In the genomic region with DNA sequence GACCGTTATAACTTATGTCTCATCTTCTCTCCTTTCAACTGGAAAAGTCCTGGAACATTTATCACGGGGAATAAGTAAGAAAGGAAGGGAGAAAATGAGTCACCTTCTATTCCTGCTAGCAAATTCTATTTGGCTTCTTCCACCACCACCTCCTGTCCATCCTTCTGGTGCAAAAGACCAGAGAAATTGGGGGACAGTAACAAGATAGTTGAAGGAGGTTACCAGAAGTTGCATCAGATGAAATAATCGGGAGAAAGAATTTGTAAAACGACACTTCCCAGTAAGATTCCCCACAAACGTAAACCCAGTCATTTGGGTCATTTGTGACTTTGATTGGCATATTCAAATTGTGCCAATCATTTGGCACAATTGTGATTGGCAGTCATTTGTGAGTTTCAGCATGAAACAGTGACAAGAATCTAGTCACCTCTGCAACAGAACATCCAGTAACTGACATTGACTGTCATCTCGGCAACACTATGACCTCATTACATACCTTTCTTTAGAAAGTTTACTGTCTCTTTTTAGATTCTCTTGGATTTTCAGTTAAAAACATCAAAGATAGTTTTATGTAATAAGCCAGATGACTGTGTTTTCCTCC, we compare ENCODE assay signal across 1 cellular context.
TF ChIP-seq lines count a peak whose summit lies in the region.

No MANE protein-coding gene starts in this region.

TF ChIP-seq in K562, 482 proteins besides CTCF, POLR2A, EP300 and RAD21 (continued from another document and continues in another):
- TF ChIP-seq MLX (CRISPR knock-in tag; conservative IDR thresholded peaks at IDR 0.05) = no peak
- TF ChIP-seq MEF2D (tag; conservative IDR thresholded peaks at IDR 0.05; ENCODE audit: low read depth) = peak; percentile 74; the same call in 1 of the 2 replicates
- TF ChIP-seq, protein P1, sequence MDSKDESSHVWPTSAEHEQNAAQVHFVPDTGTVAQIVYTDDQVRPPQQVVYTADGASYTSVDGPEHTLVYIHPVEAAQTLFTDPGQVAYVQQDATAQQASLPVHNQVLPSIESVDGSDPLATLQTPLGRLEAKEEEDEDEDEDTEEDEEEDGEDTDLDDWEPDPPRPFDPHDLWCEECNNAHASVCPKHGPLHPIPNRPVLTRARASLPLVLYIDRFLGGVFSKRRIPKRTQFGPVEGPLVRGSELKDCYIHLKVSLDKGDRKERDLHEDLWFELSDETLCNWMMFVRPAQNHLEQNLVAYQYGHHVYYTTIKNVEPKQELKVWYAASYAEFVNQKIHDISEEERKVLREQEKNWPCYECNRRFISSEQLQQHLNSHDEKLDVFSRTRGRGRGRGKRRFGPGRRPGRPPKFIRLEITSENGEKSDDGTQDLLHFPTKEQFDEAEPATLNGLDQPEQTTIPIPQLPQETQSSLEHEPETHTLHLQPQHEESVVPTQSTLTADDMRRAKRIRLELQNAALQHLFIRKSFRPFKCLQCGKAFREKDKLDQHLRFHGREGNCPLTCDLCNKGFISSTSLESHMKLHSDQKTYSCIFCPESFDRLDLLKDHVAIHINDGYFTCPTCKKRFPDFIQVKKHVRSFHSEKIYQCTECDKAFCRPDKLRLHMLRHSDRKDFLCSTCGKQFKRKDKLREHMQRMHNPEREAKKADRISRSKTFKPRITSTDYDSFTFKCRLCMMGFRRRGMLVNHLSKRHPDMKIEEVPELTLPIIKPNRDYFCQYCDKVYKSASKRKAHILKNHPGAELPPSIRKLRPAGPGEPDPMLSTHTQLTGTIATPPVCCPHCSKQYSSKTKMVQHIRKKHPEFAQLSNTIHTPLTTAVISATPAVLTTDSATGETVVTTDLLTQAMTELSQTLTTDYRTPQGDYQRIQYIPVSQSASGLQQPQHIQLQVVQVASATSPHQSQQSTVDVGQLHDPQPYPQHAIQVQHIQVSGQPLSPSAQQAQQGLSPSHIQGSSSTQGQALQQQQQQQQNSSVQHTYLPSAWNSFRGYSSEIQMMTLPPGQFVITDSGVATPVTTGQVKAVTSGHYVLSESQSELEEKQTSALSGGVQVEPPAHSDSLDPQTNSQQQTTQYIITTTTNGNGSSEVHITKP (IDR thresholded peaks at IDR 0.05; ENCODE audit: partially characterized antibody) = peak; percentile 20
- no peak for TF ChIP-seq ZC3H8 (IDR thresholded peaks at IDR 0.05)
- TF ChIP-seq COPS2 (conservative IDR thresholded peaks at IDR 0.05) = no peak
- 0 out of 2 replicates have a peak, but pooled peaks have one; percentile 43 for TF ChIP-seq HBP1 (CRISPR knock-in tag; IDR thresholded peaks at IDR 0.05)
- TF ChIP-seq TCF7L2 (IDR thresholded peaks at IDR 0.05; ENCODE audit: low read depth, low read length) = no peak
- TF ChIP-seq, protein P2, sequence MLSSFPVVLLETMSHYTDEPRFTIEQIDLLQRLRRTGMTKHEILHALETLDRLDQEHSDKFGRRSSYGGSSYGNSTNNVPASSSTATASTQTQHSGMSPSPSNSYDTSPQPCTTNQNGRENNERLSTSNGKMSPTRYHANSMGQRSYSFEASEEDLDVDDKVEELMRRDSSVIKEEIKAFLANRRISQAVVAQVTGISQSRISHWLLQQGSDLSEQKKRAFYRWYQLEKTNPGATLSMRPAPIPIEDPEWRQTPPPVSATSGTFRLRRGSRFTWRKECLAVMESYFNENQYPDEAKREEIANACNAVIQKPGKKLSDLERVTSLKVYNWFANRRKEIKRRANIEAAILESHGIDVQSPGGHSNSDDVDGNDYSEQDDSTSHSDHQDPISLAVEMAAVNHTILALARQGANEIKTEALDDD (IDR thresholded peaks at IDR 0.05) = peak; percentile 69
- peak; percentile 27; the same call in 1 of the 2 replicates for TF ChIP-seq POLR2G (IDR thresholded peaks at IDR 0.05; ENCODE audit: low read depth, low read length)
- 0 out of 2 replicates have a peak, but pooled peaks have one; percentile 59 for TF ChIP-seq ZNF165 (CRISPR knock-in tag; IDR thresholded peaks at IDR 0.05; ENCODE audit: borderline replicate concordance)
- TF ChIP-seq, protein P3, sequence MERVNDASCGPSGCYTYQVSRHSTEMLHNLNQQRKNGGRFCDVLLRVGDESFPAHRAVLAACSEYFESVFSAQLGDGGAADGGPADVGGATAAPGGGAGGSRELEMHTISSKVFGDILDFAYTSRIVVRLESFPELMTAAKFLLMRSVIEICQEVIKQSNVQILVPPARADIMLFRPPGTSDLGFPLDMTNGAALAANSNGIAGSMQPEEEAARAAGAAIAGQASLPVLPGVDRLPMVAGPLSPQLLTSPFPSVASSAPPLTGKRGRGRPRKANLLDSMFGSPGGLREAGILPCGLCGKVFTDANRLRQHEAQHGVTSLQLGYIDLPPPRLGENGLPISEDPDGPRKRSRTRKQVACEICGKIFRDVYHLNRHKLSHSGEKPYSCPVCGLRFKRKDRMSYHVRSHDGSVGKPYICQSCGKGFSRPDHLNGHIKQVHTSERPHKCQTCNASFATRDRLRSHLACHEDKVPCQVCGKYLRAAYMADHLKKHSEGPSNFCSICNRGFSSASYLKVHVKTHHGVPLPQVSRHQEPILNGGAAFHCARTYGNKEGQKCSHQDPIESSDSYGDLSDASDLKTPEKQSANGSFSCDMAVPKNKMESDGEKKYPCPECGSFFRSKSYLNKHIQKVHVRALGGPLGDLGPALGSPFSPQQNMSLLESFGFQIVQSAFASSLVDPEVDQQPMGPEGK (CRISPR knock-in tag; IDR thresholded peaks at IDR 0.05; ENCODE audit: borderline replicate concordance) = no peak; the same call in 1 of the 2 replicates
- TF ChIP-seq, protein P4, sequence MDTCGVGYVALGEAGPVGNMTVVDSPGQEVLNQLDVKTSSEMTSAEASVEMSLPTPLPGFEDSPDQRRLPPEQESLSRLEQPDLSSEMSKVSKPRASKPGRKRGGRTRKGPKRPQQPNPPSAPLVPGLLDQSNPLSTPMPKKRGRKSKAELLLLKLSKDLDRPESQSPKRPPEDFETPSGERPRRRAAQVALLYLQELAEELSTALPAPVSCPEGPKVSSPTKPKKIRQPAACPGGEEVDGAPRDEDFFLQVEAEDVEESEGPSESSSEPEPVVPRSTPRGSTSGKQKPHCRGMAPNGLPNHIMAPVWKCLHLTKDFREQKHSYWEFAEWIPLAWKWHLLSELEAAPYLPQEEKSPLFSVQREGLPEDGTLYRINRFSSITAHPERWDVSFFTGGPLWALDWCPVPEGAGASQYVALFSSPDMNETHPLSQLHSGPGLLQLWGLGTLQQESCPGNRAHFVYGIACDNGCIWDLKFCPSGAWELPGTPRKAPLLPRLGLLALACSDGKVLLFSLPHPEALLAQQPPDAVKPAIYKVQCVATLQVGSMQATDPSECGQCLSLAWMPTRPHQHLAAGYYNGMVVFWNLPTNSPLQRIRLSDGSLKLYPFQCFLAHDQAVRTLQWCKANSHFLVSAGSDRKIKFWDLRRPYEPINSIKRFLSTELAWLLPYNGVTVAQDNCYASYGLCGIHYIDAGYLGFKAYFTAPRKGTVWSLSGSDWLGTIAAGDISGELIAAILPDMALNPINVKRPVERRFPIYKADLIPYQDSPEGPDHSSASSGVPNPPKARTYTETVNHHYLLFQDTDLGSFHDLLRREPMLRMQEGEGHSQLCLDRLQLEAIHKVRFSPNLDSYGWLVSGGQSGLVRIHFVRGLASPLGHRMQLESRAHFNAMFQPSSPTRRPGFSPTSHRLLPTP (IDR thresholded peaks at IDR 0.05; ENCODE audit: borderline replicate concordance, extremely low read depth, insufficient read length) = no peak
- TF ChIP-seq, protein P5, sequence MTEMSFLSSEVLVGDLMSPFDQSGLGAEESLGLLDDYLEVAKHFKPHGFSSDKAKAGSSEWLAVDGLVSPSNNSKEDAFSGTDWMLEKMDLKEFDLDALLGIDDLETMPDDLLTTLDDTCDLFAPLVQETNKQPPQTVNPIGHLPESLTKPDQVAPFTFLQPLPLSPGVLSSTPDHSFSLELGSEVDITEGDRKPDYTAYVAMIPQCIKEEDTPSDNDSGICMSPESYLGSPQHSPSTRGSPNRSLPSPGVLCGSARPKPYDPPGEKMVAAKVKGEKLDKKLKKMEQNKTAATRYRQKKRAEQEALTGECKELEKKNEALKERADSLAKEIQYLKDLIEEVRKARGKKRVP (CRISPR knock-in tag; IDR thresholded peaks at IDR 0.05) = peak; percentile 100
- peak; percentile 70 for TF ChIP-seq POLR2B (IDR thresholded peaks at IDR 0.05; ENCODE audit: low read depth, partially characterized antibody)
- TF ChIP-seq ESRRB (CRISPR knock-in tag; IDR thresholded peaks at IDR 0.05; ENCODE audit: borderline replicate concordance) = no peak
- TF ChIP-seq GATAD2A (IDR thresholded peaks at IDR 0.05) = peak; percentile 63; the same call in 1 of the 2 replicates
- peak in 1 of 2 experiments; percentile 53; a peak in 3 of 4 replicates for TF ChIP-seq MAZ (CRISPR knock-in tag; conservative IDR thresholded peaks at IDR 0.05 in 1 of 2, IDR thresholded peaks at IDR 0.05 in 1 of 2)
- no peak for TF ChIP-seq ZBTB8A (IDR thresholded peaks at IDR 0.05; ENCODE audit: partially characterized antibody)
- TF ChIP-seq ZNF197 (CRISPR knock-in tag; IDR thresholded peaks at IDR 0.05; ENCODE audit: low read depth) = peak; percentile 94; the same call in 1 of the 2 replicates
- no peak for TF ChIP-seq MEF2A (IDR thresholded peaks at IDR 0.05; ENCODE audit: control insufficient read depth, low read depth, low read length)
- TF ChIP-seq ELF1 (tag; IDR thresholded peaks at IDR 0.05) = peak; percentile 21; the same call in 1 of the 2 replicates
- TF ChIP-seq POLR3A (IDR thresholded peaks at IDR 0.05; ENCODE audit: borderline replicate concordance, extremely low read depth, insufficient read depth, insufficient read length) = no peak
- peak; percentile 67; the same call in 1 of the 2 replicates for TF ChIP-seq FOXM1 (IDR thresholded peaks at IDR 0.05; ENCODE audit: low read depth)
- no peak for TF ChIP-seq FOXM1 (CRISPR knock-in tag; IDR thresholded peaks at IDR 0.05; ENCODE audit: low read depth)
- TF ChIP-seq MBD2 (IDR thresholded peaks at IDR 0.05; ENCODE audit: borderline replicate concordance, low read depth) = no peak
- TF ChIP-seq, protein P6, sequence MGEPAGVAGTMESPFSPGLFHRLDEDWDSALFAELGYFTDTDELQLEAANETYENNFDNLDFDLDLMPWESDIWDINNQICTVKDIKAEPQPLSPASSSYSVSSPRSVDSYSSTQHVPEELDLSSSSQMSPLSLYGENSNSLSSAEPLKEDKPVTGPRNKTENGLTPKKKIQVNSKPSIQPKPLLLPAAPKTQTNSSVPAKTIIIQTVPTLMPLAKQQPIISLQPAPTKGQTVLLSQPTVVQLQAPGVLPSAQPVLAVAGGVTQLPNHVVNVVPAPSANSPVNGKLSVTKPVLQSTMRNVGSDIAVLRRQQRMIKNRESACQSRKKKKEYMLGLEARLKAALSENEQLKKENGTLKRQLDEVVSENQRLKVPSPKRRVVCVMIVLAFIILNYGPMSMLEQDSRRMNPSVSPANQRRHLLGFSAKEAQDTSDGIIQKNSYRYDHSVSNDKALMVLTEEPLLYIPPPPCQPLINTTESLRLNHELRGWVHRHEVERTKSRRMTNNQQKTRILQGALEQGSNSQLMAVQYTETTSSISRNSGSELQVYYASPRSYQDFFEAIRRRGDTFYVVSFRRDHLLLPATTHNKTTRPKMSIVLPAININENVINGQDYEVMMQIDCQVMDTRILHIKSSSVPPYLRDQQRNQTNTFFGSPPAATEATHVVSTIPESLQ (CRISPR knock-in tag; IDR thresholded peaks at IDR 0.05) = no peak
- TF ChIP-seq, protein P7, sequence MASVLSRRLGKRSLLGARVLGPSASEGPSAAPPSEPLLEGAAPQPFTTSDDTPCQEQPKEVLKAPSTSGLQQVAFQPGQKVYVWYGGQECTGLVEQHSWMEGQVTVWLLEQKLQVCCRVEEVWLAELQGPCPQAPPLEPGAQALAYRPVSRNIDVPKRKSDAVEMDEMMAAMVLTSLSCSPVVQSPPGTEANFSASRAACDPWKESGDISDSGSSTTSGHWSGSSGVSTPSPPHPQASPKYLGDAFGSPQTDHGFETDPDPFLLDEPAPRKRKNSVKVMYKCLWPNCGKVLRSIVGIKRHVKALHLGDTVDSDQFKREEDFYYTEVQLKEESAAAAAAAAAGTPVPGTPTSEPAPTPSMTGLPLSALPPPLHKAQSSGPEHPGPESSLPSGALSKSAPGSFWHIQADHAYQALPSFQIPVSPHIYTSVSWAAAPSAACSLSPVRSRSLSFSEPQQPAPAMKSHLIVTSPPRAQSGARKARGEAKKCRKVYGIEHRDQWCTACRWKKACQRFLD (CRISPR knock-in tag; IDR thresholded peaks at IDR 0.05) = peak; percentile 66
- TF ChIP-seq SNRNP70 (optimal IDR thresholded peaks at IDR 0.05; ENCODE audit: low read depth, low read length) = no peak
- no peak for TF ChIP-seq ZC3H4 (CRISPR knock-in tag; IDR thresholded peaks at IDR 0.05; ENCODE audit: borderline replicate concordance)
- TF ChIP-seq SMARCE1 (IDR thresholded peaks at IDR 0.05) = peak; percentile 82; the same call in 1 of the 2 replicates
- TF ChIP-seq ZNF551 (CRISPR knock-in tag; IDR thresholded peaks at IDR 0.05) = no peak
- TF ChIP-seq RBM22 (IDR thresholded peaks at IDR 0.05; ENCODE audit: low read depth, low read length, poor library complexity, severe bottlenecking) = no peak
- peak; percentile 92 for TF ChIP-seq SMAD3 (CRISPR knock-in tag; conservative IDR thresholded peaks at IDR 0.05)
- TF ChIP-seq ZNF77 (CRISPR knock-in tag; IDR thresholded peaks at IDR 0.05) = no peak
- TF ChIP-seq FUS (optimal IDR thresholded peaks at IDR 0.05; ENCODE audit: low read depth, low read length) = no peak
- no peak for TF ChIP-seq NR3C1 (CRISPR knock-in tag; IDR thresholded peaks at IDR 0.05)
- peak; percentile 94 for TF ChIP-seq ZNF584 (CRISPR knock-in tag; IDR thresholded peaks at IDR 0.05; ENCODE audit: low read depth)
- TF ChIP-seq PTTG1 (tag; IDR thresholded peaks at IDR 0.05; ENCODE audit: low read depth) = peak; percentile 45; the same call in 1 of the 2 replicates
- peak; percentile 76 for TF ChIP-seq ETV1 (tag; conservative IDR thresholded peaks at IDR 0.05; ENCODE audit: low read depth)
- TF ChIP-seq RBM34 (IDR thresholded peaks at IDR 0.05; ENCODE audit: borderline replicate concordance, insufficient read depth, low read length) = no peak
- peak; percentile 95 for TF ChIP-seq ZNF589 (CRISPR knock-in tag; IDR thresholded peaks at IDR 0.05; ENCODE audit: low read depth)
- TF ChIP-seq BRD9 (IDR thresholded peaks at IDR 0.05; ENCODE audit: low read depth, partially characterized antibody) = peak; percentile 95
- no peak for TF ChIP-seq ZNF140 (CRISPR knock-in tag; IDR thresholded peaks at IDR 0.05)
- no peak for TF ChIP-seq ZNF707 (CRISPR knock-in tag; conservative IDR thresholded peaks at IDR 0.05)
- no peak for TF ChIP-seq CHCHD3 (CRISPR knock-in tag; IDR thresholded peaks at IDR 0.05)
